10 cellular contexts compared by ENCODE assay signal in the genomic region with DNA sequence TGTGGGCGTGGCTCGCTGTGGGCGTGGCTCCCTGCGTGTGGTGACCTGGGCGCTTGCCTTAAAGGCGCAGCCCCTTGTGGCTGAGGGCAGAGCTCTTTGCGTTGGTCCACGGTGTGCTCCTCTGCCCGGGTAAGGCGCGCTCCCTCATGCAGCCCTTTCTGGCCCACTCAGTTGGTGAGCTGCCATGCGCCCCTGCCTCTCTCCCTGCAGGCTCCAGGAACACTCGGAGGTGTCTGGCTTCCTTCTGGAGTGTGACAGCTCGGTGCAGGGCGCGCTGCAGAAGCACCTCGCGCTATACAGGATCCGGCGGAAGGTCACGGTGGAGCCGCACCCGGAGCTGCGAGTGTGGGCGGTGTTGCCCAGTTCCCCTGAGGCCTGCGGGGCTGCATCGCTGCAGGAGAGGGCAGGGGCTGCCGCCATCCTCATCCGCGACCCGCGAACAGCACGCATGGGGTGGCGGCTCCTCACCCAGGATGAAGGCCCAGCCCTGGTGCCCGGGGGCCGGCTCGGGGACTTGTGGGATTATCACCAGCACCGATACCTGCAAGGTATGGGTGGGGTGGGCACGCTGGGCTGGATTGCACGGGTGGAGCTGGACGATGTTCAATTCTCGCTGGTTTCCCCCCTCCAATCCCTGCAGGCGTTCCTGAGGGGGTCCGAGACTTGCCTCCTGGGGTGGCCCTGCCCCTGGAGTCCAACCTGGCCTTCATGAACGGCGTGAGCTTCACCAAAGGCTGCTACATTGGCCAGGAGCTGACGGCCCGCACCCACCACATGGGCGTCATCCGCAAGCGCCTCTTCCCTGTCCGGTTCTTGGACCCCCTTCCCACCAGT. TPM values are rescaled to one million over a fixed set of nuclear protein-coding genes. Genes with fewer than 3 reads are reported as not detected.
A peak's percentile ranks its signal among the peaks of the same experiment; 100 is the strongest.
DNase-seq lines count a peak whose midpoint lies in the region; ATAC-seq and TF ChIP-seq lines count a peak whose summit lies in the region.
"Had no signal": no experiment of that assay in that cellular context is flagged by ENCODE, and none has a peak within 500 bp of the region (broad histone marks: within the 10 kb centered on the region; RNA-seq: fewer than 3 reads in every experiment).

No MANE protein-coding gene starts in this region.

- no peaks in the 10 kb centered on the region for H4K20me1 ChIP-seq in HCT116 (ENCODE audit: insufficient read depth)

- no peak for TF ChIP-seq RAD21 in HCT116 (IDR thresholded peaks at IDR 0.05; ENCODE audit: low read depth)

- WGBS in lung, 2 donors = 88 to 90% methylated on average over 50 to 52 of the region's 52 CpGs

- RAD21 ChIA-PET in HCT116 (lab: Charles Lee; ENCODE audit: low non-redundant PET in 1 of 2, low total read pairs in 2 of 2, uncharacterized antibody in 2 of 2, unreplicated experiment in 2 of 2) = interaction anchor here (0.6 to 1.5 kb wide), 2 partner anchors 9 to 10 kb away, joined by 4 to 6 read pairs; a partner anchor contains a TSS

- no peaks in the 10 kb centered on the region for H3K9me2 ChIP-seq in HCT116 (ENCODE audit: insufficient read depth)

- H3K9ac ChIP-seq in HCT116 (ENCODE audit: low read length) = peak overlapping the region; percentile 38; the same call in 1 of the 2 replicates

- peak overlapping the region; percentile 22; the same call in 1 of the 2 replicates for H3K27ac ChIP-seq in HCT116 (ENCODE audit: low read depth, low read length)
- peak overlapping the region in 1 of 2 donors; percentile 37 for H3K27ac ChIP-seq in lung (ENCODE audit: low read depth in 1 of 2, low read length in 1 of 2)
- H3K27ac ChIP-seq: thyroid gland had no signal

- DNase-seq in Caki2 (ENCODE audit: low read depth) (peak; percentile 26), HCT116 (ENCODE audit: low read depth, low spot score) (peak; percentile 35), lung (ENCODE audit: low spot score) (no peak), NCI-H1105 treated with DMSO at 0.1 percent for 48 hours (lab: John Stamatoyannopoulos, UW) (no peak), NCI-H2171 (lab: John Stamatoyannopoulos, UW) (no peak), NCI-H446 (lab: John Stamatoyannopoulos, UW) (no peak)
- peak; percentile 49 for DNase-seq in activated T-cell treated with anti-CD3 and anti-CD28 coated beads, Interleukin-2, amount 50 U/mL, for 1 hour
- DNase-seq: hypothalamus, thyroid gland had no signal

- CTCF ChIA-PET in HCT116 (lab: Charles Lee) = interaction anchor here (0.8 to 1.7 kb wide), 3 partner anchors 9 to 39 kb away, joined by 3 to 10 read pairs (median 3); no protein-coding TSS in a partner anchor

- ATAC-seq in HCT116 (peak; percentile 85), lung (ENCODE audit: insufficient read depth, low FRiP score) (no peak), GM18502 (IDR thresholded peaks at IDR 0.05; ENCODE audit: poor library complexity, unreplicated experiment) (no peak)

- intact Hi-C loops in HCT116 (cut with micrococcal nuclease) = no loop called here

- H3K9me3 ChIP-seq in HCT116 (ENCODE audit: control insufficient read depth in 1 of 2, insufficient read depth in 1 of 2, low read depth in 1 of 2, low read length in 2 of 2) = no peaks in the 10 kb centered on the region
- H3K9me3 ChIP-seq in lung (ENCODE audit: control insufficient read depth in 2 of 2, insufficient read depth in 1 of 2, low read length in 1 of 2) = no peaks in the 10 kb centered on the region
- H3K9me3 ChIP-seq: thyroid gland had no signal

- H2AFZ ChIP-seq in HCT116 (ENCODE audit: low read depth, low read length, poor library complexity, severe bottlenecking) = no peak overlapping the region

- POLR2A ChIA-PET in HCT116 (lab: Charles Lee) = interaction anchor here (1.0 to 1.7 kb wide), 3 partner anchors 8 to 29 kb away, joined by 3 to 12 read pairs (median 3); a partner anchor contains a TSS

- peak; percentile 36 for TF ChIP-seq POLR2A in HCT116 (IDR thresholded peaks at IDR 0.05; ENCODE audit: borderline replicate concordance, extremely low read depth, insufficient read depth, insufficient read length)

- peak overlapping the region; percentile 73 for H3K4me2 ChIP-seq in HCT116 (ENCODE audit: low read length)

- in situ Hi-C loops in Caki2 (cut with HindIII; ENCODE audit: low pct_unique_long_range_greater_than_20kb, low sequenced_read_pairs) = no loop called here

- BruUV-seq in HCT116 (replicated peaks; lab: Mats Ljungman, UMichigan) = no TSS peak

- H3K4me3 ChIP-seq in HCT116 (replicated peaks in 1 of 2; ENCODE audit: low read depth in 1 of 2, low read length in 2 of 2) (peak overlapping the region; percentile 36 to 53), lung (peak overlapping the region; percentile 11)
- H3K4me3 ChIP-seq: thyroid gland had no signal

- H3K27me3 ChIP-seq in HCT116 (ENCODE audit: insufficient read depth, low read length) (no peaks in the 10 kb centered on the region), lung (ENCODE audit: control insufficient read depth, insufficient read depth) (no peaks in the 10 kb centered on the region)
- H3K27me3 ChIP-seq: thyroid gland had no signal

- TF ChIP-seq CTCF in HCT116 (IDR thresholded peaks at IDR 0.05 in 2 of 3, conservative IDR thresholded peaks at IDR 0.05 in 1 of 3; ENCODE audit: borderline replicate concordance in 1 of 3, insufficient read depth in 1 of 3, low read depth in 2 of 3, low read length in 2 of 3) = no peak
- TF ChIP-seq CTCF in lung (IDR thresholded peaks at IDR 0.05; ENCODE audit: control extremely low read depth, extremely low read depth) = no peak

- H3K4me1 ChIP-seq in HCT116 (ENCODE audit: control insufficient read depth in 1 of 2, insufficient read depth in 2 of 2, low read length in 2 of 2) (peaks cover 5 to 16% of the 10 kb centered on the region in 2 experiments), lung (ENCODE audit: control insufficient read depth in 2 of 2, insufficient read depth in 2 of 2, low read length in 2 of 2) (peaks cover 0 to 13% of the 10 kb centered on the region in 2 donors)

- H3K79me2 ChIP-seq in HCT116 (ENCODE audit: insufficient read depth, low read length) = no peaks in the 10 kb centered on the region

- H3K36me3 ChIP-seq in HCT116 (ENCODE audit: control insufficient read depth in 1 of 2, insufficient read depth in 2 of 2, low read length in 2 of 2) (no peaks in the 10 kb centered on the region), lung (ENCODE audit: control insufficient read depth in 2 of 2, insufficient read depth in 2 of 2, low read length in 2 of 2) (peaks cover 0 to 14% of the 10 kb centered on the region in 2 donors)

TF ChIP-seq in HCT116, 20 proteins besides CTCF, POLR2A, EP300 and RAD21 (continues in another document):
- TF ChIP-seq EZH2phosphoT487 (IDR thresholded peaks at IDR 0.05; ENCODE audit: borderline replicate concordance) (no peak), SP1 (IDR thresholded peaks at IDR 0.05; ENCODE audit: low read depth) (peak; percentile 72), ZFX (IDR thresholded peaks at IDR 0.05) (no peak), SRF (IDR thresholded peaks at IDR 0.05; ENCODE audit: low read depth) (no peak), CBX3 (IDR thresholded peaks at IDR 0.05; ENCODE audit: low read depth) (no peak), POLR2AphosphoS5 (IDR thresholded peaks at IDR 0.05; ENCODE audit: low read depth, low read length) (0 out of 2 replicates have a peak, but pooled peaks have one; percentile 25), ELF1 (IDR thresholded peaks at IDR 0.05; ENCODE audit: borderline replicate concordance, low read depth) (no peak), EZH2 (IDR thresholded peaks at IDR 0.05) (no peak), FOSL1 (IDR thresholded peaks at IDR 0.05; ENCODE audit: low read depth) (no peak)
- TF ChIP-seq, protein P1, sequence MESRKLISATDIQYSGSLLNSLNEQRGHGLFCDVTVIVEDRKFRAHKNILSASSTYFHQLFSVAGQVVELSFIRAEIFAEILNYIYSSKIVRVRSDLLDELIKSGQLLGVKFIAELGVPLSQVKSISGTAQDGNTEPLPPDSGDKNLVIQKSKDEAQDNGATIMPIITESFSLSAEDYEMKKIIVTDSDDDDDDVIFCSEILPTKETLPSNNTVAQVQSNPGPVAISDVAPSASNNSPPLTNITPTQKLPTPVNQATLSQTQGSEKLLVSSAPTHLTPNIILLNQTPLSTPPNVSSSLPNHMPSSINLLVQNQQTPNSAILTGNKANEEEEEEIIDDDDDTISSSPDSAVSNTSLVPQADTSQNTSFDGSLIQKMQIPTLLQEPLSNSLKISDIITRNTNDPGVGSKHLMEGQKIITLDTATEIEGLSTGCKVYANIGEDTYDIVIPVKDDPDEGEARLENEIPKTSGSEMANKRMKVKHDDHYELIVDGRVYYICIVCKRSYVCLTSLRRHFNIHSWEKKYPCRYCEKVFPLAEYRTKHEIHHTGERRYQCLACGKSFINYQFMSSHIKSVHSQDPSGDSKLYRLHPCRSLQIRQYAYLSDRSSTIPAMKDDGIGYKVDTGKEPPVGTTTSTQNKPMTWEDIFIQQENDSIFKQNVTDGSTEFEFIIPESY (IDR thresholded peaks at IDR 0.05; ENCODE audit: extremely low read depth, insufficient replicate concordance, low read length) = no peak
- TF ChIP-seq, protein P2, sequence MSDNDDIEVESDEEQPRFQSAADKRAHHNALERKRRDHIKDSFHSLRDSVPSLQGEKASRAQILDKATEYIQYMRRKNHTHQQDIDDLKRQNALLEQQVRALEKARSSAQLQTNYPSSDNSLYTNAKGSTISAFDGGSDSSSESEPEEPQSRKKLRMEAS (IDR thresholded peaks at IDR 0.05) = peak; percentile 33; the same call in 1 of the 2 replicates
- TF ChIP-seq, protein P3, sequence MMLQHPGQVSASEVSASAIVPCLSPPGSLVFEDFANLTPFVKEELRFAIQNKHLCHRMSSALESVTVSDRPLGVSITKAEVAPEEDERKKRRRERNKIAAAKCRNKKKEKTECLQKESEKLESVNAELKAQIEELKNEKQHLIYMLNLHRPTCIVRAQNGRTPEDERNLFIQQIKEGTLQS (IDR thresholded peaks at IDR 0.05) = no peak

RNA-seq across cellular contexts. Expression of a gene that starts 9.1 kb away (rescaled TPM):
- total RNA-seq in Caki2 (2014; rRNA removed; shearing (Covaris generic); ENCODE audit: low replicate concordance) = 1.6 and 11.9 TPM in 2 replicates
- 11.6 TPM for total RNA-seq in HCT116 (2021; ENCODE audit: unreplicated experiment)
- 6.6 and 8.7 TPM in 2 replicates for polyA plus RNA-seq in HCT116 (2012)
- 10 to 100 TPM in 1 of 2 donors, 1 to 10 TPM in 1; 8.4 to 21.4 TPM for total RNA-seq in lung
- polyA plus RNA-seq in lung = 1 to 10 TPM; 2.8 to 5.4 TPM

RNA-seq across cellular contexts. Expression of a gene that starts 25.0 kb away (rescaled TPM):
- 0.10 TPM in 1 of 2 replicates, not detected in the other for total RNA-seq in Caki2 (2014; rRNA removed; shearing (Covaris generic); ENCODE audit: low replicate concordance)
- 0.76 TPM for total RNA-seq in HCT116 (2021; ENCODE audit: unreplicated experiment)
- polyA plus RNA-seq in HCT116 (2012) = 0.23 and 0.46 TPM in 2 replicates
- 1 to 10 TPM; 1.8 to 6.7 TPM for total RNA-seq in lung
- 1 to 10 TPM; 1.5 to 3.4 TPM for polyA plus RNA-seq in lung

RNA-seq across cellular contexts. Expression of a gene that starts 33.1 kb away (rescaled TPM):
- 16.7 and 31.5 TPM in 2 replicates for total RNA-seq in Caki2 (2014; rRNA removed; shearing (Covaris generic); ENCODE audit: low replicate concordance)
- total RNA-seq in HCT116 (2021; ENCODE audit: unreplicated experiment) = 16.6 TPM
- polyA plus RNA-seq in HCT116 (2012) = 10.3 and 10.5 TPM in 2 replicates
- 10 to 100 TPM; 24.6 to 47.3 TPM for total RNA-seq in lung
- 10 to 100 TPM in 1 of 2 donors, 1 to 10 TPM in 1; 5.1 to 26.1 TPM for polyA plus RNA-seq in lung

RNA-seq across cellular contexts. Expression of a gene that starts 34.6 kb away (rescaled TPM):
- total RNA-seq in Caki2 (2014; rRNA removed; shearing (Covaris generic); ENCODE audit: low replicate concordance) = 263 and 331 TPM in 2 replicates
- total RNA-seq in HCT116 (2021; ENCODE audit: unreplicated experiment) (145 TPM), lung (100 to 1,000 TPM; 158 to 256 TPM)
- 238 and 297 TPM in 2 replicates for polyA plus RNA-seq in HCT116 (2012)
- 100 to 1,000 TPM; 358 to 476 TPM for polyA plus RNA-seq in lung

Comparison
In these comparisons a context has a peak if more than half of its experiments do, and no peak if none do; other contexts are left out.
1. DNase-seq: peak in Caki2 (single experiment), HCT116 (single experiment) and activated T-cell treated with anti-CD3 and anti-CD28 coated beads, Interleukin-2, amount 50 U/mL, for 1 hour (single experiment); none in lung (single experiment), NCI-H1105 treated with DMSO at 0.1 percent for 48 hours (single experiment), NCI-H2171 (single experiment) and NCI-H446 (0 of 2).